Comparison of ENCODE assay signal across 8 cellular contexts in the genomic region with DNA sequence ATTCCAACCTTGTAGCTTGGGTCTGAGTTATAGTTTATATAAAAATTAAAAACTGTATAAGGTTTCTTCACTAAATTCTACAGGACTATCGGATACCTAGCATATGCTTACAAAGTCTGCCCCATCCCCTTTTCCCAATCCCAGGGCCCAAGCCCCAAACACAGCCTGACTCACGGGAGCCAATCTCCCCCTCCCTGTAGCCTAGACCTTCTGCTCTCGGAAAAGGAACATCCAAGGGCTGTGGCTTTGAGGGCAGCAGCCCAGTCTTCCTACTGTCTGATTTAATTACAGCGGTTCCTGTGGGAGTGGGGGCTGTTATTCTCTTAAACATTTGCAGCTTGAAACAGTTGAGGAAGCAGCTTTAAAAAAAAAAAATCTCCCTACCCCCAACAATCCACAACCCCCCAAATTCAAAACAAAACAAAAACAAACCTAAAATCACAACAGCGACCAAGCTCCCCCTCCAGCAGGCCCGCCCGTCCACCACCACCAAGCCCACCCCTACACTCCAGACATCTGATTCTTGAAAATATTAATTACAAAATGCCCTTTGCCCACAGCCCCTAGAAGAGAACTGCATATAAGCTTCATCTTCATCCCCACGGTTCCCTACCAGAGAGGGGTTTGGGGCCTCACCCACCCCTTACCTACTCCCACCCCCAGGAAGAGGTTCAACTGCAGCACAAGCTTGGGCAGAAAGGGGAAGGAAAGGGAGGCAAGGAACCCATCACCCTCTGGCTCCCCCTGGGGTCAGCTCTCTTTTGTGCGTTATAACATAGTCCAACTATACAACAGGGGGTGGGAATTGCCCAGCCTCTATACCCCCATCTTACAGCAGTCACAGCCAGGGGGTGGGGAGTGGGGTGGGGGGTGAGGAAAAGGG. TPM values are rescaled to one million over a fixed set of nuclear protein-coding genes. Genes with fewer than 3 reads are reported as not detected.
DNase-seq lines count a peak whose midpoint lies in the region; ATAC-seq lines count a peak whose summit lies in the region.

No MANE protein-coding gene starts in this region.

- no peaks in the 10 kb centered on the region for H3K27me3 Mint-ChIP-seq in T-cell

- no peak for ATAC-seq in T-cell (replicated peaks in 1 of 4)

- peak overlapping the region; percentile 64 to 91 (median 90) for H3K4me3 Mint-ChIP-seq in T-cell

- CTCF ChIA-PET in T-cell (lab: Charles Lee), result interaction anchor here (0.5 to 2.0 kb wide), 18 partner anchors 9 to 527 kb away, joined by 3 to 22 read pairs (median 4); partner anchors contain the start of gene WNT1 (in 1 of the 2)

- peaks cover 40 to 46% (median 45%) of the 10 kb centered on the region in 3 donors for H3K4me1 Mint-ChIP-seq in T-cell

- H3K9ac ChIP-seq in HUES6 (ENCODE audit: low read length) (peak overlapping the region; percentile 56), mucosa of stomach (ENCODE audit: low read length) (peak overlapping the region; percentile 91)

- POLR2A ChIA-PET in T-cell (lab: Charles Lee), result interaction anchor here (0.5 to 1.2 kb wide), 8 partner anchors 9 to 734 kb away, joined by 3 to 6 read pairs (median 4); no protein-coding TSS in a partner anchor

- peak; percentile 76 for DNase-seq in D341Med (ENCODE audit: low spot score)
- peak in 14 of 34 experiments; percentile 17 to 54 (median 36) for DNase-seq in T-cell
- DNase-seq in cerebellar cortex (ENCODE audit: low spot score), result peak; percentile 46
- no peak for DNase-seq in activated CD4-positive, CD25-positive, alpha-beta regulatory T cell (lab: John Stamatoyannopoulos, UW)
- DNase-seq in NCI-H187 treated with DMSO at 0.1 percent for 48 hours (lab: John Stamatoyannopoulos, UW), result no peak
- DNase-seq in putamen (ENCODE audit: low spot score), result no peak

- peaks cover 35% of the 10 kb centered on the region for H3K36me3 Mint-ChIP-seq in T-cell

- H3K27ac Mint-ChIP-seq in T-cell, result peak overlapping the region; percentile 73 to 84

- H3K27me3 ChIP-seq in HUES6 (ENCODE audit: control insufficient read depth, insufficient read depth, low read length), result no peaks in the 10 kb centered on the region
- H3K27me3 ChIP-seq in mucosa of stomach (ENCODE audit: control insufficient read depth, insufficient read depth, low read length), result no peaks in the 10 kb centered on the region

- H3K36me3 ChIP-seq in HUES6 (ENCODE audit: control insufficient read depth, insufficient read depth, low read length) (peaks cover 35% of the 10 kb centered on the region), mucosa of stomach (ENCODE audit: control insufficient read depth, insufficient read depth, low read length) (peaks cover 7% of the 10 kb centered on the region)

- H3K27ac ChIP-seq in HUES6 (ENCODE audit: low read depth, low read length), result peak overlapping the region; percentile 85; the same call in 1 of the 2 replicates

- H3K4me1 ChIP-seq in HUES6 (ENCODE audit: control insufficient read depth, insufficient read depth, low read length) (peaks cover 12% of the 10 kb centered on the region), mucosa of stomach (ENCODE audit: control insufficient read depth, insufficient read depth, low read length) (peaks cover 11% of the 10 kb centered on the region)

- H3K9me3 Mint-ChIP-seq in T-cell, result no peaks in the 10 kb centered on the region

- peak overlapping the region; percentile 87 for H3K4me3 ChIP-seq in HUES6 (ENCODE audit: low read depth, low read length)
- no peak overlapping the region for H3K4me3 ChIP-seq in mucosa of stomach (ENCODE audit: low read length)

- H3K9me3 ChIP-seq in HUES6 (ENCODE audit: control insufficient read depth, insufficient read depth, low read depth, low read length) (no peaks in the 10 kb centered on the region), mucosa of stomach (ENCODE audit: control insufficient read depth, low read length) (no peaks in the 10 kb centered on the region)

RNA-seq across cellular contexts. Expression of gene PRKAG1, which starts 1.1 kb away (rescaled TPM):
- 10 to 100 TPM; 42.5 to 54.6 (median 48.3) TPM for total RNA-seq in T-cell

RNA-seq across cellular contexts. Expression of gene DDN, which starts 20.5 kb away (rescaled TPM):
- total RNA-seq in T-cell, result 1 to 10 TPM in 1 of 5 donors, under 1 TPM in 4; 0.09 to 1.3 (median 0.15) TPM

RNA-seq across cellular contexts. Expression of gene KMT2D, which starts 40.9 kb away (rescaled TPM):
- 100 to 1,000 TPM; 135 to 161 (median 152) TPM for total RNA-seq in T-cell

RNA-seq across cellular contexts. Expression of gene WNT1, which starts 41.6 kb away (rescaled TPM):
- 1 to 10 TPM in 2 of 5 donors, under 1 TPM in 3; 0.47 to 2.6 (median 0.85) TPM for total RNA-seq in T-cell

RNA-seq across cellular contexts. Expression of gene WNT10B, which starts 48.1 kb away (rescaled TPM):
- total RNA-seq in T-cell, result 10 to 100 TPM in 1 of 5 donors, 1 to 10 TPM in 4; 5.3 to 15.7 (median 8.9) TPM

Comparison
In these comparisons a context has a peak if more than half of its experiments do, and no peak if none do; other contexts are left out.
1. DNase-seq: peak in D341Med (single experiment) and cerebellar cortex (single experiment); none in activated CD4-positive, CD25-positive, alpha-beta regulatory T cell (0 of 4), NCI-H187 treated with DMSO at 0.1 percent for 48 hours (single experiment) and putamen (single experiment).